Comparison of ENCODE assay signal across 16 cellular contexts in the genomic region with DNA sequence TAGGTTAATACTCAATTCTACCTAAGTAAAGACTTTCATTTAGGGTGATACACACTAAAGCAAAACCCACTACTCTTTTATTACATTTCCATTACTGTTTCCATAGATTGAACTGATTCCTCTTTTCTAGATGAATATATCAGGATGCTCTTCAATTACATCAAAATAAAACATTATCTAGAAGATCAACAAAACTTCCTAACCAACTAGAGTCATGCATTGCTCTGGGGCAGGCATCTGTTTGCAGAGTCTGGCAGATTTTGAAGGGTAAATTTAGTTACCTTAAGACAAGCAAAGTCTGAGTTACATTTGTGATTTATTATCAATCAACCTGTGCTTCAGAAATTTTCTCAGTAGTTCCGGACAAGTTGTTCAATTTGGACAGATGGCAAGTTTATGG.
"Had no signal": no experiment of that assay in that cellular context is flagged by ENCODE, and none has a peak within 500 bp of the region (broad histone marks: within the 10 kb centered on the region; RNA-seq: fewer than 3 reads in every experiment).

No MANE protein-coding gene starts in this region.

- DNase-seq: Kasumi-1; MM.1S; NCI-H1092 treated with DMSO at 0.1 percent for 48 hours; NCI-H1436; NCI-H187; NCI-H2029; NCI-H2081 treated with DMSO at 0.1 percent for 48 hours; NCI-H2227 treated with DMSO at 0.1 percent for 48 hours; NK-92 treated with Interleukin-12 subunit alpha and Interleukin-12 subunit beta, amount 100 ng/mL, for 24 hours; PC-3; SHP77; SW 1271; T-helper 1 cell; T-helper 17 cell had no signal

- ATAC-seq: K562, Panc1, PC-3, T-helper 17 cell had no signal
